In the genomic region with DNA sequence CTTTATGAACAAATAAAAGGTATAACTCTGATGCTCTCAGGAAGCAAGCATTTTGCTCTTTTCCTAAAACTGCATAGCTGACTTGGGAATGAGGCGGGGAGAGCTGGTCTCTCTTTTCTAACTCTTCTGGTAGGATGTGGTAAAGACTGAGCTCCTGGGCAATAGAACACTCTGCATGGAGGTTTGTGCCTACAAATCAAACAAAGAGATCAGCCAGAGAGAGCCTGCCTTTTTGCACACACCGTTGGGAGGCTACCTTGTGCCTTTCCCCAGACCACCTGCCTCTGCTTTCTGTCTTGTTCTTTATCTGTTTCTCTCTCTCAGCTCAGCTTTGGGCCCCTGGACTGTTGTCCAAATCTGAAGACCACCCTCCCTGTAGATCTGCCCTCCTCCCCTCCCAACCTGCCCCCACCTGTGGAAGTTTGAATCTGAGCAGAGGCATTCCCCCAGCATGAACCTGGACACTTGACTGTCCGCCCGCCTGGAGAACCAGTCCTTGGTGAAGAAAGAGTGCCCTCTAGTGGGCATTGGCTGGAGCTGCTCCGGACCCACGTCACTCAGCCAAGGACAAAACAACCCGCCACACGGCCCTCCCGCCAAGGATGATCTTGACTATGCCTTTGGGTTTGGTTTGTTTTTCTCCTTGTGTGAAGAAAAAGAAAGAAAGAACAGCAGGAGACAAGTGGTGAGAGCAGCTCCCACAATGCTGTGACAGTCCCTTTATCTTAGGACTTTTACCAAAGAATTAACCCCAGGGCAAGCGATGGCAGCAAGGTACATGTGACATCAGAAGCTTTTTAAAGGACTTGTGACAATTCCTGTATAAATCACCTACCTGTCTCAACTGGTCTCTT, we compare ENCODE assay signal across 8 cellular contexts.
A peak's percentile ranks its signal among the peaks of the same experiment; 100 is the strongest.
DNase-seq lines count a peak whose midpoint lies in the region; ATAC-seq and TF ChIP-seq lines count a peak whose summit lies in the region.

No MANE protein-coding gene starts in this region.

- H3K4me1 ChIP-seq in Caco-2 (peaks cover 23% of the 10 kb centered on the region), mesodermal cell (ENCODE audit: control insufficient read depth, insufficient read depth, low read length, poor library complexity, severe bottlenecking) (peaks cover 15% of the 10 kb centered on the region)

- no peaks in the 10 kb centered on the region for H3K27me3 ChIP-seq in Caco-2 (replicated peaks; ENCODE audit: control insufficient read depth, insufficient read depth, low read length)

- no TSS peak for BruUV-seq in Caco-2 (replicated peaks; lab: Mats Ljungman, UMichigan)

- intact Hi-C loops in Caco-2 (cut with micrococcal nuclease; ENCODE audit: unreplicated experiment), result loop anchor here (1.0 to 2.0 kb wide), 9 partner anchors 14 to 621 kb away; no protein-coding TSS in a partner anchor

- peak; percentile 84 to 87 for TF ChIP-seq CTCF in Caco-2 (IDR thresholded peaks at IDR 0.05; ENCODE audit: insufficient read depth in 1 of 2, low read depth in 1 of 2, low read length in 1 of 2, severe bottlenecking in 1 of 2, unreplicated experiment in 1 of 2)

- no peaks in the 10 kb centered on the region for H3K27me3 Mint-ChIP-seq in Caco-2 (ENCODE audit: insufficient read depth, unreplicated experiment)

- no peaks in the 10 kb centered on the region for H3K9me3 Mint-ChIP-seq in Caco-2 (ENCODE audit: unreplicated experiment)

- H3K4me3 Mint-ChIP-seq in Caco-2 (ENCODE audit: unreplicated experiment), result peak overlapping the region; percentile 25

- CTCF ChIA-PET in Caco-2 (lab: Charles Lee), result interaction anchor here (0.6 to 1.3 kb wide), 10 partner anchors 9 to 547 kb away, joined by 3 to 7 read pairs (median 4); a partner anchor contains a TSS

- H3K27ac Mint-ChIP-seq in Caco-2 (ENCODE audit: unreplicated experiment), result peak overlapping the region; percentile 45

- 42 to 64% methylated on average over 1 to 4 of the region's 10 CpGs for WGBS in mesodermal cell (ENCODE audit: insufficient coverage in 2 of 2), 2 experiments

- ATAC-seq in GM19468 (IDR thresholded peaks at IDR 0.05; ENCODE audit: extremely low read depth, unreplicated experiment) (peak; percentile 92), HG03575 (IDR thresholded peaks at IDR 0.05; ENCODE audit: extremely low read depth, insufficient number of reproducible peaks, low FRiP score, unreplicated experiment) (peak; percentile 77)

- peak overlapping the region; percentile 23 for H3K27ac ChIP-seq in mesodermal cell (ENCODE audit: low read depth, low read length, severe bottlenecking)

- POLR2A ChIA-PET in Caco-2 (lab: Charles Lee), result no interaction called here

- H3K4me3 ChIP-seq in Caco-2 (ENCODE audit: low read depth, low read length) (no peak overlapping the region), mesodermal cell (ENCODE audit: extremely low read depth, insufficient read depth, low read length, poor library complexity, severe bottlenecking) (no peak overlapping the region)

- H3K4me1 Mint-ChIP-seq in Caco-2 (ENCODE audit: low read depth, unreplicated experiment), result peaks cover 23% of the 10 kb centered on the region

- DNase-seq in Caco-2 (peak; percentile 82 to 86), NCI-H82 treated with DMSO at 0.1 percent for 48 hours (lab: John Stamatoyannopoulos, UW; ENCODE audit: unreplicated experiment) (peak; percentile 67), epidermal melanocyte (ENCODE audit: insufficient read length, low spot score) (peak; percentile 88)
- peak; percentile 77 for DNase-seq in activated CD8-positive, alpha-beta memory T cell treated with anti-CD3 and anti-CD28 coated beads for 24 hours
- DNase-seq in stimulated activated CD8-positive, alpha-beta memory T cell treated with anti-CD3 and anti-CD28 coated beads, Interleukin-4, amount 100 ng/mL, for 24 hours (ENCODE audit: low read depth), result peak; percentile 31

- H3K36me3 Mint-ChIP-seq in Caco-2 (ENCODE audit: insufficient read depth, unreplicated experiment), result peaks cover 17% of the 10 kb centered on the region

- no peaks in the 10 kb centered on the region for H3K36me3 ChIP-seq in Caco-2 (ENCODE audit: control insufficient read depth, insufficient read depth, low read length)
- no peaks in the 10 kb centered on the region for H3K36me3 ChIP-seq in mesodermal cell (ENCODE audit: control insufficient read depth, insufficient read depth, low read length)

- H3K9me3 ChIP-seq in Caco-2 (no peaks in the 10 kb centered on the region), mesodermal cell (ENCODE audit: control insufficient read depth, low read length) (no peaks in the 10 kb centered on the region)

Comparison
In these comparisons a context has a peak if more than half of its experiments do, and no peak if none do; other contexts are left out.
1. DNase-seq: peak in every context shown above with its lines; median percentile 88 in epidermal melanocyte; 84 in Caco-2; 77 in activated CD8-positive, alpha-beta memory T cell treated with anti-CD3 and anti-CD28 coated beads for 24 hours; 67 in NCI-H82 treated with DMSO at 0.1 percent for 48 hours; 31 in stimulated activated CD8-positive, alpha-beta memory T cell treated with anti-CD3 and anti-CD28 coated beads, Interleukin-4, amount 100 ng/mL, for 24 hours.